Comparison of ENCODE assay signal across 15 cellular contexts in the genomic region with DNA sequence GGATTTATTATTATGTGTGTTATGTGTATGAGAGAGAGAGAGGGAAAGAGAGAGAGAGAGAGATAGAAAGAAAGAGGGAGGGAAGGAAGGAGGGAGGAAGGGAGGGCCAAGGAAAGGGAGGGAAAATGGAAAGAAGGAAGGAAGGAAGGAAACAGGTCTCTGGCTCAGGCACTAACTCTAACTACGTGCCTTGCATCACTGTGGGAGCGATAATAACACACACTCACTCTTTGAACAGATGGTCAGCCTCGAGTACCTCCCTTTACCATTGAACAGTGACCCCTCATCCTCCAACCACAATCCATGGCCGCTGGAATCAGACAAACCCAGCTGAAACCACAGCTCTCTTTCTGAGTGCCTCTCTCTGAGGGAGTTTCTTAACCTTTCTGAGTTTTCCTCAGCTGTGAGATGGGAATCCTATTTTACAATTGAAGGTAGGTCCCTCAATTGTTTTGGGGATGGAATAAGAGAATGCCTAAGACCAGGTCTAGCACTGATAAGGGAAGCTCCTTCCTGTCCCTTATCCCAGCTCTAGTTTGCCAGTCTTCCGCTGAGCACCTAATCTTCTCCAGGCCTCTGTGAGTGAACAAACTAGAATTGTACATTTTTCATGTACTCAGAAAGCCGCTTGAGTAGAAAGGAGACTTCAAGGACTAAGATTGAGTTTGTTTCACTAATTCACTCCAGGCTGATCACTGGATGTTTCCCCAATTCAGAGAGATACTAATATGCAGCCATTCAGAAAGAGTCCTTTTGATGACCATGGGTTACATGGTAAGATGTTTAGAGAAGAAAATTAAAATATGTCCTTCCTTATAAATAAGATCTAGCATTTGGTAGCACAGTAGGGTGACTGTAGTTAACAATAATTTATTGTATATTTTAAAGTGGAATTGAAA.
A peak's percentile ranks its signal among the peaks of the same experiment; 100 is the strongest.
DNase-seq lines count a peak whose midpoint lies in the region; ATAC-seq and TF ChIP-seq lines count a peak whose summit lies in the region.
"Had no signal": no experiment of that assay in that cellular context is flagged by ENCODE, and none has a peak within 500 bp of the region (broad histone marks: within the 10 kb centered on the region; RNA-seq: fewer than 3 reads in every experiment).

No MANE protein-coding gene starts in this region.

- H3K9me3 ChIP-seq in Caco-2 (no peaks in the 10 kb centered on the region), neutrophil (no peaks in the 10 kb centered on the region)
- H3K9me3 ChIP-seq: heart right ventricle, ovary had no signal

- TF ChIP-seq CTCF in Caco-2 (IDR thresholded peaks at IDR 0.05; ENCODE audit: insufficient read depth in 1 of 2, low read depth in 1 of 2, low read length in 1 of 2, severe bottlenecking in 1 of 2, unreplicated experiment in 1 of 2) (no peak), coronary artery (IDR thresholded peaks at IDR 0.05) (no peak), neutrophil (IDR thresholded peaks at IDR 0.05) (no peak)

- H3K4me3 ChIP-seq in Caco-2 (ENCODE audit: low read depth, low read length) = no peak overlapping the region
- no peak overlapping the region for H3K4me3 ChIP-seq in coronary artery
- H3K4me3 ChIP-seq in neutrophil (ENCODE audit: low read depth in 1 of 2, low read length in 1 of 2) = no peak overlapping the region
- H3K4me3 ChIP-seq: heart right ventricle, ovary had no signal

- intact Hi-C loops in Caco-2 (cut with micrococcal nuclease; ENCODE audit: unreplicated experiment) = loop anchor here (1.0 to 2.0 kb wide), 5 partner anchors 9 to 51 kb away; no protein-coding TSS in a partner anchor

- H3K27ac ChIP-seq in coronary artery (no peak overlapping the region), neutrophil (peak overlapping the region; percentile 69)

- no peaks in the 10 kb centered on the region for H3K27me3 ChIP-seq in Caco-2 (replicated peaks; ENCODE audit: control insufficient read depth, insufficient read depth, low read length)
- H3K27me3 ChIP-seq in neutrophil = no peaks in the 10 kb centered on the region
- H3K27me3 ChIP-seq: heart right ventricle, ovary had no signal

- CTCF ChIA-PET in Caco-2 (lab: Charles Lee) = interaction anchor here (1.3 to 1.4 kb wide), 2 partner anchors 51 to 54 kb away, joined by 3 to 6 read pairs; no protein-coding TSS in a partner anchor

- BruUV-seq in Caco-2 (replicated peaks; lab: Mats Ljungman, UMichigan) = no TSS peak

- peaks cover 32% of the 10 kb centered on the region for H3K4me1 Mint-ChIP-seq in Caco-2 (ENCODE audit: low read depth, unreplicated experiment)

- H3K36me3 Mint-ChIP-seq in Caco-2 (ENCODE audit: insufficient read depth, unreplicated experiment) = no peaks in the 10 kb centered on the region
- H3K36me3 Mint-ChIP-seq: stimulated activated naive B cell treated with anti-CD40 and anti-IgM and Interleukin-4, amounts not matched to agents 10 μg/mL and 1 μg/mL and 100 μg/mL, for 72 hours had no signal

- H3K4me1 ChIP-seq in Caco-2 = peaks cover 39% of the 10 kb centered on the region
- H3K4me1 ChIP-seq in neutrophil (ENCODE audit: control insufficient read depth in 1 of 2, insufficient read depth in 1 of 2, low read depth in 1 of 2, low read length in 1 of 2) = peaks cover 18 to 19% of the 10 kb centered on the region in 2 experiments

- ATAC-seq in HG03457 (IDR thresholded peaks at IDR 0.05; ENCODE audit: unreplicated experiment) (no peak), HG02884 (IDR thresholded peaks at IDR 0.05; ENCODE audit: unreplicated experiment) (no peak)
- ATAC-seq: activated T-helper 17 cell treated with anti-CD3 and anti-CD28 coated beads, Interleukin-2, amount 50 U/mL, for 72 hours; heart right ventricle; stimulated activated naive B cell treated with anti-CD40 and anti-IgM and Interleukin-4, amounts not matched to agents 10 μg/mL and 1 μg/mL and 100 μg/mL, for 72 hours had no signal

- H3K4me3 Mint-ChIP-seq in Caco-2 (ENCODE audit: unreplicated experiment) = no peak overlapping the region
- H3K4me3 Mint-ChIP-seq: activated CD4-positive, alpha-beta memory T cell treated with anti-CD3 and anti-CD28 coated beads, Interleukin-2, amount 10 ng/mL, durations not matched to agents 7 days and 5 days; activated T-helper 17 cell treated with anti-CD3 and anti-CD28 coated beads, Interleukin-2, amount 50 U/mL, for 72 hours; stimulated activated naive B cell treated with anti-CD40 and anti-IgM and Interleukin-4, amounts not matched to agents 10 μg/mL and 1 μg/mL and 100 μg/mL, for 72 hours had no signal

- no peaks in the 10 kb centered on the region for H3K27me3 Mint-ChIP-seq in Caco-2 (ENCODE audit: insufficient read depth, unreplicated experiment)
- H3K27me3 Mint-ChIP-seq: activated CD4-positive, alpha-beta memory T cell treated with anti-CD3 and anti-CD28 coated beads, Interleukin-2, amount 10 ng/mL, durations not matched to agents 7 days and 5 days; stimulated activated naive B cell treated with anti-CD40 and anti-IgM and Interleukin-4, amounts not matched to agents 10 μg/mL and 1 μg/mL and 100 μg/mL, for 72 hours had no signal

- H3K27ac Mint-ChIP-seq in Caco-2 (ENCODE audit: unreplicated experiment) = peak overlapping the region; percentile 48
- H3K27ac Mint-ChIP-seq: activated CD4-positive, alpha-beta memory T cell treated with anti-CD3 and anti-CD28 coated beads, Interleukin-2, amount 10 ng/mL, durations not matched to agents 7 days and 5 days; activated T-helper 17 cell treated with anti-CD3 and anti-CD28 coated beads, Interleukin-2, amount 50 U/mL, for 72 hours; stimulated activated naive B cell treated with anti-CD40 and anti-IgM and Interleukin-4, amounts not matched to agents 10 μg/mL and 1 μg/mL and 100 μg/mL, for 72 hours had no signal

- H3K36me3 ChIP-seq in Caco-2 (ENCODE audit: control insufficient read depth, insufficient read depth, low read length) (no peaks in the 10 kb centered on the region), neutrophil (no peaks in the 10 kb centered on the region)
- H3K36me3 ChIP-seq: heart right ventricle, ovary had no signal

- H3K9me3 Mint-ChIP-seq in Caco-2 (ENCODE audit: unreplicated experiment) = no peaks in the 10 kb centered on the region
- H3K9me3 Mint-ChIP-seq: activated CD4-positive, alpha-beta memory T cell treated with anti-CD3 and anti-CD28 coated beads, Interleukin-2, amount 10 ng/mL, durations not matched to agents 7 days and 5 days; activated T-helper 17 cell treated with anti-CD3 and anti-CD28 coated beads, Interleukin-2, amount 50 U/mL, for 72 hours; stimulated activated naive B cell treated with anti-CD40 and anti-IgM and Interleukin-4, amounts not matched to agents 10 μg/mL and 1 μg/mL and 100 μg/mL, for 72 hours had no signal

- DNase-seq in Caco-2 (no peak), OCI-M2 (lab: John Stamatoyannopoulos, UW; ENCODE audit: unreplicated experiment) (peak; percentile 39), coronary artery (ENCODE audit: low spot score) (peak; percentile 11), NCI-H1105 (lab: John Stamatoyannopoulos, UW) (no peak), anterior cingulate cortex (lab: John Stamatoyannopoulos, UW) (no peak)
- DNase-seq: activated CD4-positive, alpha-beta memory T cell treated with anti-CD3 and anti-CD28 coated beads, Interleukin-2, amount 10 ng/mL, durations not matched to agents 7 days and 5 days; Calu3; heart right ventricle; NCI-H226; stimulated activated naive B cell treated with anti-CD40 and anti-IgM and Interleukin-4, amounts not matched to agents 10 μg/mL and 1 μg/mL and 100 μg/mL, for 72 hours had no signal

- POLR2A ChIA-PET in Caco-2 (lab: Charles Lee) = interaction anchor here (0.9 to 1.3 kb wide), 3 partner anchors 64 to 169 kb away, joined by 3 to 6 read pairs (median 5); no protein-coding TSS in a partner anchor

Comparison
In these comparisons a context has a peak if more than half of its experiments do, and no peak if none do; other contexts are left out.
1. DNase-seq: peak in OCI-M2 (single experiment) and coronary artery (single experiment); none in Caco-2 (0 of 2), NCI-H1105 (single experiment) and anterior cingulate cortex (0 of 58).